ENCODE assay signal across 2 cellular contexts in genomic region chr7:43674559-43675436, GRCh38.
TF ChIP-seq lines count a peak whose summit lies in the region.

No MANE protein-coding gene starts in this region.

TF ChIP-seq in HEK293, 187 proteins besides CTCF, POLR2A, EP300 and RAD21 (continued from another document):
- peak; percentile 79; the same call in 1 of the 2 replicates for TF ChIP-seq ZNF280D (tag by site-specific recombination; IDR thresholded peaks at IDR 0.05)
- TF ChIP-seq ZBTB20 (tag by site-specific recombination; IDR thresholded peaks at IDR 0.05): no peak
- TF ChIP-seq ZNF510 (tag by site-specific recombination; IDR thresholded peaks at IDR 0.05; ENCODE audit: insufficient replicate concordance): no peak
- TF ChIP-seq ZNF692 (tag by site-specific recombination; IDR thresholded peaks at IDR 0.05): no peak
- no peak for TF ChIP-seq ZXDB (tag by site-specific recombination; IDR thresholded peaks at IDR 0.05)
- TF ChIP-seq HOXA7 (CRISPR knock-in tag; IDR thresholded peaks at IDR 0.05; ENCODE audit: borderline replicate concordance): no peak
- TF ChIP-seq ZNF658 (tag by site-specific recombination; IDR thresholded peaks at IDR 0.05): no peak
- TF ChIP-seq ZBTB26 (tag by site-specific recombination; optimal IDR thresholded peaks at IDR 0.05): no peak
- no peak for TF ChIP-seq ZNF707 (tag by site-specific recombination; IDR thresholded peaks at IDR 0.05)
- no peak for TF ChIP-seq MYNN (tag by site-specific recombination; IDR thresholded peaks at IDR 0.05; ENCODE audit: borderline replicate concordance)
- TF ChIP-seq ZNF513 (tag by site-specific recombination; IDR thresholded peaks at IDR 0.05): no peak
- no peak for TF ChIP-seq ZNF23 (tag by site-specific recombination; IDR thresholded peaks at IDR 0.05; ENCODE audit: borderline replicate concordance)
- no peak for TF ChIP-seq ZBTB17 (tag by site-specific recombination; IDR thresholded peaks at IDR 0.05)
- no peak for TF ChIP-seq ZNF274 (IDR thresholded peaks at IDR 0.05; ENCODE audit: low read length)
- TF ChIP-seq ZNF274 (tag by site-specific recombination; IDR thresholded peaks at IDR 0.05; ENCODE audit: borderline replicate concordance): no peak
- no peak for TF ChIP-seq ZSCAN16 (tag by site-specific recombination; IDR thresholded peaks at IDR 0.05)
- TF ChIP-seq ZNF529 (tag by site-specific recombination; IDR thresholded peaks at IDR 0.05; ENCODE audit: insufficient replicate concordance): no peak
- peak; percentile 96 for TF ChIP-seq ZNF146 (tag by site-specific recombination; IDR thresholded peaks at IDR 0.05)
- TF ChIP-seq ZNF473 (tag by site-specific recombination; IDR thresholded peaks at IDR 0.05): no peak

TF ChIP-seq in K562, 482 proteins besides CTCF, POLR2A, EP300 and RAD21 (continued from another document and continues in another):
- TF ChIP-seq ZBTB12 (CRISPR knock-in tag; IDR thresholded peaks at IDR 0.05) (no peak), ZNF518B (CRISPR knock-in tag; IDR thresholded peaks at IDR 0.05) (no peak), DACH1 (IDR thresholded peaks at IDR 0.05; ENCODE audit: partially characterized antibody) (peak; percentile 27), CUX1 (CRISPR knock-in tag; IDR thresholded peaks at IDR 0.05) (no peak), ZBTB1 (CRISPR knock-in tag; IDR thresholded peaks at IDR 0.05; ENCODE audit: borderline replicate concordance, low read depth) (no peak), CHAMP1 (IDR thresholded peaks at IDR 0.05) (peak; percentile 27; the same call in 1 of the 2 replicates), ZNF586 (CRISPR knock-in tag; conservative IDR thresholded peaks at IDR 0.05) (no peak), MEIS2 (IDR thresholded peaks at IDR 0.05; ENCODE audit: partially characterized antibody) (peak; percentile 74), MTA2 (IDR thresholded peaks at IDR 0.05; ENCODE audit: low read depth) (no peak), KLF13 (tag; IDR thresholded peaks at IDR 0.05; ENCODE audit: borderline replicate concordance, low read depth) (no peak), THRA (IDR thresholded peaks at IDR 0.05) (peak; percentile 67), ZNF212 (CRISPR knock-in tag; IDR thresholded peaks at IDR 0.05) (no peak), ZNF311 (CRISPR knock-in tag; IDR thresholded peaks at IDR 0.05) (no peak), U2AF2 (optimal IDR thresholded peaks at IDR 0.05; ENCODE audit: low read depth, low read length) (no peak), POLR2B (IDR thresholded peaks at IDR 0.05; ENCODE audit: low read depth, partially characterized antibody) (no peak), CBFB (CRISPR knock-in tag; IDR thresholded peaks at IDR 0.05) (no peak), ELK3 (CRISPR knock-in tag; IDR thresholded peaks at IDR 0.05) (no peak), TCF3 (CRISPR knock-in tag; IDR thresholded peaks at IDR 0.05) (no peak), POLR2G (IDR thresholded peaks at IDR 0.05; ENCODE audit: low read depth, low read length) (no peak), CEBPG (CRISPR knock-in tag; IDR thresholded peaks at IDR 0.05) (no peak), CEBPG (tag; conservative IDR thresholded peaks at IDR 0.05 in 1 of 2, IDR thresholded peaks at IDR 0.05 in 1 of 2) (peak in 1 of 2 experiments; percentile 80; a peak in 3 of 4 replicates), ZNF780A (CRISPR knock-in tag; IDR thresholded peaks at IDR 0.05) (no peak), SAFB2 (IDR thresholded peaks at IDR 0.05; ENCODE audit: borderline replicate concordance, low read depth, low read length, severe bottlenecking) (no peak), PML (IDR thresholded peaks at IDR 0.05; ENCODE audit: low read length) (no peak), PPARD (CRISPR knock-in tag; IDR thresholded peaks at IDR 0.05) (no peak), SMARCA4 (IDR thresholded peaks at IDR 0.05) (peak; percentile 83; the same call in 1 of the 2 replicates), ZBTB11 (CRISPR knock-in tag; IDR thresholded peaks at IDR 0.05) (no peak), SMC3 (conservative IDR thresholded peaks at IDR 0.05; ENCODE audit: insufficient read depth, low read depth, low read length) (no peak), NELFE (IDR thresholded peaks at IDR 0.05; ENCODE audit: insufficient read depth, insufficient read length) (no peak), KAT2B (IDR thresholded peaks at IDR 0.05; ENCODE audit: low read depth, low read length) (no peak), NUFIP1 (IDR thresholded peaks at IDR 0.05; ENCODE audit: partially characterized antibody) (no peak)
